ENCODE assay signal across 1 cellular context in the genomic region with DNA sequence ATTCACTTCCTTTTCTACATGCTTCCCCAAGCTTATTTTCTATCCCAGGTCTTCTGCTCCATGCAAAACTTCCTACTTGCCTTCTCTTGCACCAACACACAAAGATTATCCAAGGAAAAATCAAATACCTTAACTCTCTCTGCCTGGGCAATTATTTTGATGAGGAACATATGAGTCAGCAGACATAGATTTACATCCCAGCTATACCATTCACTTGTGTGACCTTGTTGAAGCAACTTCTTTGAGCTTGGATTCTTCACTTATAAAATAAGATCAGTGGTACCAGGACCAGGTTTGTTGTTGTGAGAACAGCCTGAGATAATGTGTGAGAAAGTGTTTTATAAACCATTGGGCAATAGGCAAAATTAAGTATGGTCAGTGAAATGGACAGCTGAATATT.
TF ChIP-seq lines count a peak whose summit lies in the region.

No MANE protein-coding gene starts in this region.

TF ChIP-seq in SK-N-SH, 30 proteins besides CTCF, POLR2A, EP300 and RAD21 (continued from another document):
- TF ChIP-seq, protein P1, sequence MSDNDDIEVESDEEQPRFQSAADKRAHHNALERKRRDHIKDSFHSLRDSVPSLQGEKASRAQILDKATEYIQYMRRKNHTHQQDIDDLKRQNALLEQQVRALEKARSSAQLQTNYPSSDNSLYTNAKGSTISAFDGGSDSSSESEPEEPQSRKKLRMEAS (IDR thresholded peaks at IDR 0.05; ENCODE audit: low read depth) = no peak
TF ChIP-seq in SK-N-SH: peak in this region for 4.
